In genomic region chr6:169451065-169451840, GRCh38 we compare ENCODE assay signal across 1 cellular context.
TF ChIP-seq lines count a peak whose summit lies in the region.

No MANE protein-coding gene starts in this region.

TF ChIP-seq in WTC11, 78 proteins besides CTCF, POLR2A, EP300 and RAD21 (continued from another document):
- TF ChIP-seq, protein P1, sequence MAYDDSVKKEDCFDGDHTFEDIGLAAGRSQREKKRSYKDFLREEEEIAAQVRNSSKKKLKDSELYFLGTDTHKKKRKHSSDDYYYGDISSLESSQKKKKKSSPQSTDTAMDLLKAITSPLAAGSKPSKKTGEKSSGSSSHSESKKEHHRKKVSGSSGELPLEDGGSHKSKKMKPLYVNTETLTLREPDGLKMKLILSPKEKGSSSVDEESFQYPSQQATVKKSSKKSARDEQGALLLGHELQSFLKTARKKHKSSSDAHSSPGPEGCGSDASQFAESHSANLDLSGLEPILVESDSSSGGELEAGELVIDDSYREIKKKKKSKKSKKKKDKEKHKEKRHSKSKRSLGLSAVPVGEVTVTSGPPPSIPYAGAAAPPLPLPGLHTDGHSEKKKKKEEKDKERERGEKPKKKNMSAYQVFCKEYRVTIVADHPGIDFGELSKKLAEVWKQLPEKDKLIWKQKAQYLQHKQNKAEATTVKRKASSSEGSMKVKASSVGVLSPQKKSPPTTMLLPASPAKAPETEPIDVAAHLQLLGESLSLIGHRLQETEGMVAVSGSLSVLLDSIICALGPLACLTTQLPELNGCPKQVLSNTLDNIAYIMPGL (CRISPR knock-in tag; IDR thresholded peaks at IDR 0.05), result no peak
- no peak for TF ChIP-seq KAT7 (CRISPR knock-in tag; IDR thresholded peaks at IDR 0.05; ENCODE audit: borderline replicate concordance)
- TF ChIP-seq ZNF121 (CRISPR knock-in tag; IDR thresholded peaks at IDR 0.05), result no peak
- no peak for TF ChIP-seq ZNF416 (CRISPR knock-in tag; IDR thresholded peaks at IDR 0.05)
- TF ChIP-seq USF2 (CRISPR knock-in tag; IDR thresholded peaks at IDR 0.05), result no peak
- TF ChIP-seq MYBL2 (CRISPR knock-in tag; IDR thresholded peaks at IDR 0.05), result no peak
- TF ChIP-seq MXD4 (CRISPR knock-in tag; IDR thresholded peaks at IDR 0.05; ENCODE audit: borderline replicate concordance), result no peak
- TF ChIP-seq IRF1 (CRISPR knock-in tag; IDR thresholded peaks at IDR 0.05), result no peak
